Comparison of ENCODE assay signal across 17 cellular contexts in the genomic region with DNA sequence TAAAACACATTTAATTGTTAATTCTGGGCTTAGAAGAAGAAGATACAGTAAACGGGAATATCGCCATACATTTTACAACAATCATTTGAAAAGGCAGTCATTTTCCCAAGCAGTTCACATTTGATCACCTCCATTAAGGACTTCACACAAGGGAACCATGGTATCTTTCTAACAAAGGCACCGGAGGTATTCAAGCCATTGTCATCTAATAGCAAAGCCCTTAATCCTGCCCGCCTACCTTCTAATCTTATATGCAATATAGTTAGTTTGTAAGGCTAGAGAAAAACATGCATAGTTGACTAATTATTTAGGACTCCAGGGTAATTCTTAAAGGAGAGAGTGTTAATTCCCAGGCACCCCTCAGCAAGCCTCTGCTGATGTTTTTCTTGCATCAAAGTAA.
"Had no signal": no experiment of that assay in that cellular context is flagged by ENCODE, and none has a peak within 500 bp of the region (broad histone marks: within the 10 kb centered on the region; RNA-seq: fewer than 3 reads in every experiment).

No MANE protein-coding gene starts in this region.

- H3K9me3 ChIP-seq: colonic mucosa, esophagus muscularis mucosa, gastroesophageal sphincter, left lung, lower lobe of right lung had no signal

- H3K4me3 ChIP-seq: colonic mucosa, esophagus muscularis mucosa, gastroesophageal sphincter, heart right ventricle, left lung, lower lobe of right lung had no signal

- H3K4me1 ChIP-seq: colonic mucosa, esophagus muscularis mucosa, gastroesophageal sphincter, heart right ventricle, left lung, lower lobe of right lung had no signal

- H3K27me3 Mint-ChIP-seq: dendritic cell treated with granulocyte-macrophage colony-stimulating factor and Interleukin-4, amounts not matched to agents 40 ng/mL and 50 ng/mL, for 4 days had no signal

- H3K4me3 Mint-ChIP-seq: dendritic cell treated with granulocyte-macrophage colony-stimulating factor and Interleukin-4, amounts not matched to agents 40 ng/mL and 50 ng/mL, for 4 days; effector memory CD8-positive, alpha-beta T cell had no signal

- H3K27me3 ChIP-seq: colonic mucosa, esophagus muscularis mucosa, foreskin keratinocyte, left lung had no signal

- ATAC-seq: effector memory CD8-positive, alpha-beta T cell; foreskin keratinocyte; gastroesophageal sphincter; heart right ventricle; left cardiac atrium; left lung; left ventricle myocardium superior; lower lobe of right lung had no signal

- H3K27ac ChIP-seq: colonic mucosa, esophagus muscularis mucosa, foreskin keratinocyte, gastroesophageal sphincter, heart right ventricle, left lung, lower lobe of right lung had no signal

- H3K36me3 ChIP-seq: colonic mucosa, esophagus muscularis mucosa, gastroesophageal sphincter, heart right ventricle, left lung, lower lobe of right lung had no signal

- DNase-seq: colonic mucosa; cortex of kidney; effector CD8-positive, alpha-beta T cell; effector memory CD8-positive, alpha-beta T cell; foreskin keratinocyte; head of caudate nucleus; heart right ventricle; hippocampal formation; left cardiac atrium; left lung; left ventricle myocardium superior; lower lobe of right lung; mesenchymal stem cell; midbrain had no signal

- H3K9me3 Mint-ChIP-seq: effector memory CD8-positive, alpha-beta T cell had no signal
